34 cellular contexts compared by ENCODE assay signal in genomic region chr4:106715825-106716224, GRCh38.
"Had no signal": no experiment of that assay in that cellular context is flagged by ENCODE, and none has a peak within 500 bp of the region (broad histone marks: within the 10 kb centered on the region; RNA-seq: fewer than 3 reads in every experiment).

No MANE protein-coding gene starts in this region.

- H3K36me3 ChIP-seq: MG63 had no signal

- H3K27me3 ChIP-seq: MG63 had no signal

- DNase-seq: Karpas-422, Kasumi-1, MG63, MM.1S, MV-4-11, NCI-H1048, NCI-H1092, NCI-H1092 treated with DMSO at 0.1 percent for 48 hours, NCI-H1105, NCI-H1105 treated with DMSO at 0.1 percent for 48 hours, NCI-H1417, NCI-H1417 treated with DMSO at 0.1 percent for 48 hours, NCI-H1436, NCI-H1436 treated with DMSO at 0.1 percent for 48 hours, NCI-H146, NCI-H1694, NCI-H1694 treated with DMSO at 0.1 percent for 48 hours, NCI-H187, NCI-H187 treated with DMSO at 0.1 percent for 48 hours, NCI-H1930, NCI-H2029, NCI-H2029 treated with DMSO at 0.1 percent for 48 hours, NCI-H2081, NCI-H2081 treated with DMSO at 0.1 percent for 48 hours, NCI-H2107, NCI-H2171, NCI-H2171 treated with DMSO at 0.1 percent for 48 hours, NCI-H2227 treated with DMSO at 0.1 percent for 48 hours, NCI-H226, NCI-H345, NCI-H446, NCI-H446 treated with DMSO at 0.1 percent for 48 hours, NCI-H510A, NCI-H510A treated with DMSO at 0.1 percent for 48 hours had no signal

- H3K4me3 ChIP-seq: MG63 had no signal

- H3K9me3 ChIP-seq: MG63 had no signal
